ENCODE assay signal across 1 cellular context in the genomic region with DNA sequence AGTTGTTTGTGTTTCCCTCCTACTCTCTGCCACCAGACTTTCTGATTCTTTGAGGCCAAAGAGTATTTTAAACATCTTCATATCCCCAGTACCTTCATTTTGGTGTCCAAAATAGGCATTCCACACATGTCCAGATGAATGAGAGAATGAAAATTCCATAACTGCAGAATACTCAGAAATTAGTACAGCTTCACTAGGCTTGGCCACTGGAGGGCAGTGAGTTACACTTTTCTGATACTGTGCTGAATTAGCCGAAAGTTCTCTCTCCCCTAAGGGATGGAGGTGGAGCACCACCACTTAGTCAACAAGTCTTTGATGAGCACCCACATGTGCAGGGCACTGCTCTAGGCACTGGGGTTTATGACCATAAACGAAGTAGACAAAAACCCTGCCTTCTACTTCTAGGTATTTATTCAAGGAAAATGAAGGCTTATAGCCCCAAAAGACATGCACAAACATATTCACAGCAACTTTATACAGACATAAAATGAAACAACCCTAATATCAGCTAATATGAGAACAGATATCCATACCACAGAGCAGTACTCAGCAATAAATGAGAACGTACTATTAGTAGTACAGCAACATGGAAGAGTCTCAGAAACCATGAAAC.
TF ChIP-seq lines count a peak whose summit lies in the region.

No MANE protein-coding gene starts in this region.

TF ChIP-seq in GM23338, 12 proteins besides CTCF, POLR2A, EP300 and RAD21 (continued from another document):
- TF ChIP-seq, protein P1, sequence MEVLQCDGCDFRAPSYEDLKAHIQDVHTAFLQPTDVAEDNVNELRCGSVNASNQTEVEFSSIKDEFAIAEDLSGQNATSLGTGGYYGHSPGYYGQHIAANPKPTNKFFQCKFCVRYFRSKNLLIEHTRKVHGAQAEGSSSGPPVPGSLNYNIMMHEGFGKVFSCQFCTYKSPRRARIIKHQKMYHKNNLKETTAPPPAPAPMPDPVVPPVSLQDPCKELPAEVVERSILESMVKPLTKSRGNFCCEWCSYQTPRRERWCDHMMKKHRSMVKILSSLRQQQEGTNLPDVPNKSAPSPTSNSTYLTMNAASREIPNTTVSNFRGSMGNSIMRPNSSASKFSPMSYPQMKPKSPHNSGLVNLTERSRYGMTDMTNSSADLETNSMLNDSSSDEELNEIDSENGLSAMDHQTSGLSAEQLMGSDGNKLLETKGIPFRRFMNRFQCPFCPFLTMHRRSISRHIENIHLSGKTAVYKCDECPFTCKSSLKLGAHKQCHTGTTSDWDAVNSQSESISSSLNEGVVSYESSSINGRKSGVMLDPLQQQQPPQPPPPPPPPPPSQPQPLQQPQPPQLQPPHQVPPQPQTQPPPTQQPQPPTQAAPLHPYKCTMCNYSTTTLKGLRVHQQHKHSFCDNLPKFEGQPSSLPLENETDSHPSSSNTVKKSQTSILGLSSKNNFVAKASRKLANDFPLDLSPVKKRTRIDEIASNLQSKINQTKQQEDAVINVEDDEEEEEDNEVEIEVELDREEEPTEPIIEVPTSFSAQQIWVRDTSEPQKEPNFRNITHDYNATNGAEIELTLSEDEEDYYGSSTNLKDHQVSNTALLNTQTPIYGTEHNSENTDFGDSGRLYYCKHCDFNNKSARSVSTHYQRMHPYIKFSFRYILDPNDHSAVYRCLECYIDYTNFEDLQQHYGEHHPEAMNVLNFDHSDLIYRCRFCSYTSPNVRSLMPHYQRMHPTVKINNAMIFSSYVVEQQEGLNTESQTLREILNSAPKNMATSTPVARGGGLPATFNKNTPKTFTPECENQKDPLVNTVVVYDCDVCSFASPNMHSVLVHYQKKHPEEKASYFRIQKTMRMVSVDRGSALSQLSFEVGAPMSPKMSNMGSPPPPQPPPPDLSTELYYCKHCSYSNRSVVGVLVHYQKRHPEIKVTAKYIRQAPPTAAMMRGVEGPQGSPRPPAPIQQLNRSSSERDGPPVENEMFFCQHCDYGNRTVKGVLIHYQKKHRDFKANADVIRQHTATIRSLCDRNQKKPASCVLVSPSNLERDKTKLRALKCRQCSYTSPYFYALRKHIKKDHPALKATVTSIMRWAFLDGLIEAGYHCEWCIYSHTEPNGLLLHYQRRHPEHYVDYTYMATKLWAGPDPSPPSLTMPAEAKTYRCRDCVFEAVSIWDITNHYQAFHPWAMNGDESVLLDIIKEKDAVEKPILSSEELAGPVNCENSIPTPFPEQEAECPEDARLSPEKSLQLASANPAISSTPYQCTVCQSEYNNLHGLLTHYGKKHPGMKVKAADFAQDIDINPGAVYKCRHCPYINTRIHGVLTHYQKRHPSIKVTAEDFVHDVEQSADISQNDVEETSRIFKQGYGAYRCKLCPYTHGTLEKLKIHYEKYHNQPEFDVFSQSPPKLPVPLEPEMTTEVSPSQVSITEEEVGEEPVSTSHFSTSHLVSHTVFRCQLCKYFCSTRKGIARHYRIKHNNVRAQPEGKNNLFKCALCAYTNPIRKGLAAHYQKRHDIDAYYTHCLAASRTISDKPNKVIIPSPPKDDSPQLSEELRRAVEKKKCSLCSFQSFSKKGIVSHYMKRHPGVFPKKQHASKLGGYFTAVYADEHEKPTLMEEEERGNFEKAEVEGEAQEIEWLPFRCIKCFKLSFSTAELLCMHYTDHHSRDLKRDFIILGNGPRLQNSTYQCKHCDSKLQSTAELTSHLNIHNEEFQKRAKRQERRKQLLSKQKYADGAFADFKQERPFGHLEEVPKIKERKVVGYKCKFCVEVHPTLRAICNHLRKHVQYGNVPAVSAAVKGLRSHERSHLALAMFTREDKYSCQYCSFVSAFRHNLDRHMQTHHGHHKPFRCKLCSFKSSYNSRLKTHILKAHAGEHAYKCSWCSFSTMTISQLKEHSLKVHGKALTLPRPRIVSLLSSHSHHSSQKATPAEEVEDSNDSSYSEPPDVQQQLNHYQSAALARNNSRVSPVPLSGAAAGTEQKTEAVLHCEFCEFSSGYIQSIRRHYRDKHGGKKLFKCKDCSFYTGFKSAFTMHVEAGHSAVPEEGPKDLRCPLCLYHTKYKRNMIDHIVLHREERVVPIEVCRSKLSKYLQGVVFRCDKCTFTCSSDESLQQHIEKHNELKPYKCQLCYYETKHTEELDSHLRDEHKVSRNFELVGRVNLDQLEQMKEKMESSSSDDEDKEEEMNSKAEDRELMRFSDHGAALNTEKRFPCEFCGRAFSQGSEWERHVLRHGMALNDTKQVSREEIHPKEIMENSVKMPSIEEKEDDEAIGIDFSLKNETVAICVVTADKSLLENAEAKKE (CRISPR knock-in tag; IDR thresholded peaks at IDR 0.05), result no peak
- TF ChIP-seq ZNF331 (CRISPR knock-in tag; IDR thresholded peaks at IDR 0.05; ENCODE audit: low read depth) (no peak), CREB1 (CRISPR knock-in tag; IDR thresholded peaks at IDR 0.05; ENCODE audit: low read depth) (no peak), STAT1 (IDR thresholded peaks at IDR 0.05; ENCODE audit: unreplicated experiment) (no peak), ZNF114 (CRISPR knock-in tag; IDR thresholded peaks at IDR 0.05) (no peak), NANOG (IDR thresholded peaks at IDR 0.05; ENCODE audit: borderline replicate concordance) (no peak), POLR2AphosphoS5 (IDR thresholded peaks at IDR 0.05; ENCODE audit: low read depth) (no peak), EZH2phosphoT487 (IDR thresholded peaks at IDR 0.05; ENCODE audit: unreplicated experiment) (no peak)
- TF ChIP-seq, protein P2, sequence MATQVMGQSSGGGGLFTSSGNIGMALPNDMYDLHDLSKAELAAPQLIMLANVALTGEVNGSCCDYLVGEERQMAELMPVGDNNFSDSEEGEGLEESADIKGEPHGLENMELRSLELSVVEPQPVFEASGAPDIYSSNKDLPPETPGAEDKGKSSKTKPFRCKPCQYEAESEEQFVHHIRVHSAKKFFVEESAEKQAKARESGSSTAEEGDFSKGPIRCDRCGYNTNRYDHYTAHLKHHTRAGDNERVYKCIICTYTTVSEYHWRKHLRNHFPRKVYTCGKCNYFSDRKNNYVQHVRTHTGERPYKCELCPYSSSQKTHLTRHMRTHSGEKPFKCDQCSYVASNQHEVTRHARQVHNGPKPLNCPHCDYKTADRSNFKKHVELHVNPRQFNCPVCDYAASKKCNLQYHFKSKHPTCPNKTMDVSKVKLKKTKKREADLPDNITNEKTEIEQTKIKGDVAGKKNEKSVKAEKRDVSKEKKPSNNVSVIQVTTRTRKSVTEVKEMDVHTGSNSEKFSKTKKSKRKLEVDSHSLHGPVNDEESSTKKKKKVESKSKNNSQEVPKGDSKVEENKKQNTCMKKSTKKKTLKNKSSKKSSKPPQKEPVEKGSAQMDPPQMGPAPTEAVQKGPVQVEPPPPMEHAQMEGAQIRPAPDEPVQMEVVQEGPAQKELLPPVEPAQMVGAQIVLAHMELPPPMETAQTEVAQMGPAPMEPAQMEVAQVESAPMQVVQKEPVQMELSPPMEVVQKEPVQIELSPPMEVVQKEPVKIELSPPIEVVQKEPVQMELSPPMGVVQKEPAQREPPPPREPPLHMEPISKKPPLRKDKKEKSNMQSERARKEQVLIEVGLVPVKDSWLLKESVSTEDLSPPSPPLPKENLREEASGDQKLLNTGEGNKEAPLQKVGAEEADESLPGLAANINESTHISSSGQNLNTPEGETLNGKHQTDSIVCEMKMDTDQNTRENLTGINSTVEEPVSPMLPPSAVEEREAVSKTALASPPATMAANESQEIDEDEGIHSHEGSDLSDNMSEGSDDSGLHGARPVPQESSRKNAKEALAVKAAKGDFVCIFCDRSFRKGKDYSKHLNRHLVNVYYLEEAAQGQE (IDR thresholded peaks at IDR 0.05; ENCODE audit: unreplicated experiment), result no peak
